24 cellular contexts compared by ENCODE assay signal in genomic region chr7:106392565-106392964, GRCh38.
"Had no signal": no experiment of that assay in that cellular context is flagged by ENCODE, and none has a peak within 500 bp of the region (broad histone marks: within the 10 kb centered on the region; RNA-seq: fewer than 3 reads in every experiment).

No MANE protein-coding gene starts in this region.

- H3K36me3 ChIP-seq: brain microvascular endothelial cell, heart left ventricle, right lobe of liver, stomach, thyroid gland, upper lobe of left lung had no signal

- H3K27ac ChIP-seq: brain microvascular endothelial cell, heart left ventricle, right lobe of liver, stomach, thyroid gland, upper lobe of left lung, VCaP had no signal

- H3K4me3 Mint-ChIP-seq: activated CD4-positive, alpha-beta T cell treated with anti-CD3 and anti-CD28 coated beads, Interleukin-2, amount 10 ng/mL, durations not matched to agents 7 days and 5 days; activated CD8-positive, alpha-beta T cell treated with anti-CD3 and anti-CD28 coated beads for 36 hours; activated naive CD8-positive, alpha-beta T cell treated with anti-CD3 and anti-CD28 coated beads, Interleukin-2, amount 10 ng/mL, durations not matched to agents 7 days and 5 days; activated T-cell treated with anti-CD3 and anti-CD28 coated beads, Interleukin-2, amount 50 U/mL, for 72 hours; effector memory CD8-positive, alpha-beta T cell; nephron; T-helper 1 cell treated with Interleukin-12 subunit alpha and Interleukin-12 subunit beta and Interleukin-4 antibody, amounts not matched to agents 30 μg/mL and 1 μg/mL, for 36 hours had no signal

- H3K4me3 ChIP-seq: heart left ventricle, right lobe of liver, stomach, thyroid gland, upper lobe of left lung had no signal

- DNase-seq: activated CD4-positive, alpha-beta T cell treated with anti-CD3 and anti-CD28 coated beads, Interleukin-2, amount 10 ng/mL, durations not matched to agents 7 days and 5 days; activated CD8-positive, alpha-beta T cell treated with anti-CD3 and anti-CD28 coated beads for 36 hours; activated effector memory CD4-positive, alpha-beta T cell treated with Interleukin-2 at 50 U/mL for 16 hours; activated naive CD4-positive, alpha-beta T cell treated with Interleukin-2 at 50 U/mL for 16 hours; activated naive CD8-positive, alpha-beta T cell treated with anti-CD3 and anti-CD28 coated beads, Interleukin-2, amount 10 ng/mL, durations not matched to agents 7 days and 5 days; activated T-cell treated with anti-CD3 and anti-CD28 coated beads, Interleukin-2, amount 50 U/mL, for 72 hours; amniotic stem cell; brain microvascular endothelial cell; caudate nucleus; cortex of kidney; effector memory CD8-positive, alpha-beta T cell; foreskin fibroblast; heart left ventricle; hypothalamus; left ventricle myocardium superior; right lobe of liver; stimulated activated CD4-positive, alpha-beta T cell treated with anti-CD3 and anti-CD28 coated beads, Interleukin-2, amount 100 ng/mL, for 48 hours; stomach; T-helper 9 cell; thyroid gland; upper lobe of left lung had no signal

- H3K36me3 Mint-ChIP-seq: activated naive CD8-positive, alpha-beta T cell treated with anti-CD3 and anti-CD28 coated beads, Interleukin-2, amount 10 ng/mL, durations not matched to agents 7 days and 5 days had no signal

- ATAC-seq: activated CD8-positive, alpha-beta T cell treated with anti-CD3 and anti-CD28 coated beads for 36 hours; activated T-cell treated with anti-CD3 and anti-CD28 coated beads, Interleukin-2, amount 50 U/mL, for 72 hours; effector memory CD8-positive, alpha-beta T cell; heart left ventricle; left ventricle myocardium superior; right lobe of liver had no signal

- H3K27me3 ChIP-seq: brain microvascular endothelial cell, heart left ventricle, right lobe of liver, stomach, thyroid gland, upper lobe of left lung had no signal

- H3K4me1 ChIP-seq: heart left ventricle, right lobe of liver, stomach, thyroid gland, upper lobe of left lung had no signal

- H3K9me3 Mint-ChIP-seq: activated CD8-positive, alpha-beta T cell treated with anti-CD3 and anti-CD28 coated beads for 36 hours; effector memory CD8-positive, alpha-beta T cell had no signal

- H3K9me3 ChIP-seq: heart left ventricle, right lobe of liver, stomach, thyroid gland, upper lobe of left lung had no signal

- H3K27ac Mint-ChIP-seq: activated CD4-positive, alpha-beta T cell treated with anti-CD3 and anti-CD28 coated beads, Interleukin-2, amount 10 ng/mL, durations not matched to agents 7 days and 5 days; activated CD8-positive, alpha-beta T cell treated with anti-CD3 and anti-CD28 coated beads for 36 hours; activated naive CD8-positive, alpha-beta T cell treated with anti-CD3 and anti-CD28 coated beads, Interleukin-2, amount 10 ng/mL, durations not matched to agents 7 days and 5 days; activated T-cell treated with anti-CD3 and anti-CD28 coated beads, Interleukin-2, amount 50 U/mL, for 72 hours; effector memory CD8-positive, alpha-beta T cell; nephron; T-helper 1 cell treated with Interleukin-12 subunit alpha and Interleukin-12 subunit beta and Interleukin-4 antibody, amounts not matched to agents 30 μg/mL and 1 μg/mL, for 36 hours had no signal

- H3K4me1 Mint-ChIP-seq: activated CD4-positive, alpha-beta T cell treated with anti-CD3 and anti-CD28 coated beads, Interleukin-2, amount 10 ng/mL, durations not matched to agents 7 days and 5 days; activated naive CD8-positive, alpha-beta T cell treated with anti-CD3 and anti-CD28 coated beads, Interleukin-2, amount 10 ng/mL, durations not matched to agents 7 days and 5 days; nephron had no signal
